14 cellular contexts compared by ENCODE assay signal in genomic region chr2:13666582-13667414, GRCh38.
DNase-seq lines count a peak whose midpoint lies in the region; ATAC-seq and TF ChIP-seq lines count a peak whose summit lies in the region.
"Had no signal": no experiment of that assay in that cellular context is flagged by ENCODE, and none has a peak within 500 bp of the region (broad histone marks: within the 10 kb centered on the region; RNA-seq: fewer than 3 reads in every experiment).

No MANE protein-coding gene starts in this region.

- no peak overlapping the region for H3K4me3 Mint-ChIP-seq in Caco-2 (ENCODE audit: unreplicated experiment)
- H3K4me3 Mint-ChIP-seq: activated naive CD8-positive, alpha-beta T cell treated with anti-CD3 and anti-CD28 coated beads, Interleukin-2, amount 50 U/mL, for 24 hours had no signal

- no peaks in the 10 kb centered on the region for H3K27me3 Mint-ChIP-seq in Caco-2 (ENCODE audit: insufficient read depth, unreplicated experiment)
- H3K27me3 Mint-ChIP-seq: activated naive CD8-positive, alpha-beta T cell treated with anti-CD3 and anti-CD28 coated beads, Interleukin-2, amount 50 U/mL, for 24 hours had no signal

- CTCF ChIA-PET in Caco-2 (lab: Charles Lee) = no interaction called here

- no peaks in the 10 kb centered on the region for H3K4me1 ChIP-seq in upper lobe of right lung
- H3K4me1 ChIP-seq in Caco-2 = no peaks in the 10 kb centered on the region

- TF ChIP-seq CTCF in GM06990 (IDR thresholded peaks at IDR 0.05; ENCODE audit: insufficient read depth, low read length, poor library complexity, severe bottlenecking) (no peak), upper lobe of right lung (IDR thresholded peaks at IDR 0.05) (no peak), Caco-2 (IDR thresholded peaks at IDR 0.05; ENCODE audit: insufficient read depth in 1 of 2, low read depth in 1 of 2, low read length in 1 of 2, severe bottlenecking in 1 of 2, unreplicated experiment in 1 of 2) (no peak)

- ATAC-seq in GM19351 (IDR thresholded peaks at IDR 0.05; ENCODE audit: unreplicated experiment) = peak; percentile 89
- peak; percentile 76 for ATAC-seq in HG02763 (IDR thresholded peaks at IDR 0.05; ENCODE audit: unreplicated experiment)
- peak; percentile 73 for ATAC-seq in HG03469 (IDR thresholded peaks at IDR 0.05; ENCODE audit: unreplicated experiment)
- no peak for ATAC-seq in upper lobe of right lung
- ATAC-seq: activated naive CD8-positive, alpha-beta T cell treated with anti-CD3 and anti-CD28 coated beads, Interleukin-2, amount 50 U/mL, for 24 hours had no signal

- BruUV-seq in Caco-2 (replicated peaks; lab: Mats Ljungman, UMichigan) = no TSS peak

- no peak overlapping the region for H3K27ac ChIP-seq in upper lobe of right lung

- H3K27ac Mint-ChIP-seq in Caco-2 (ENCODE audit: unreplicated experiment) = no peak overlapping the region
- H3K27ac Mint-ChIP-seq: activated naive CD8-positive, alpha-beta T cell treated with anti-CD3 and anti-CD28 coated beads, Interleukin-2, amount 50 U/mL, for 24 hours had no signal

- H3K4me1 Mint-ChIP-seq in Caco-2 (ENCODE audit: low read depth, unreplicated experiment) = no peaks in the 10 kb centered on the region
- H3K4me1 Mint-ChIP-seq: activated naive CD8-positive, alpha-beta T cell treated with anti-CD3 and anti-CD28 coated beads, Interleukin-2, amount 50 U/mL, for 24 hours had no signal

- H3K36me3 ChIP-seq in GM06990 (ENCODE audit: control insufficient read depth, insufficient read depth, low read length) (no peaks in the 10 kb centered on the region), upper lobe of right lung (no peaks in the 10 kb centered on the region), Caco-2 (ENCODE audit: control insufficient read depth, insufficient read depth, low read length) (no peaks in the 10 kb centered on the region)

- H3K4me3 ChIP-seq in GM06990 (replicated peaks; ENCODE audit: low read depth, low read length) (no peak overlapping the region), upper lobe of right lung (no peak overlapping the region), Caco-2 (ENCODE audit: low read depth, low read length) (no peak overlapping the region)

- intact Hi-C loops in upper lobe of right lung (cut with DNase I) (no loop called here), Caco-2 (cut with micrococcal nuclease; ENCODE audit: unreplicated experiment) (no loop called here)

- H3K9me3 Mint-ChIP-seq in Caco-2 (ENCODE audit: unreplicated experiment) = no peaks in the 10 kb centered on the region

- H3K9me3 ChIP-seq in upper lobe of right lung = no peaks in the 10 kb centered on the region
- no peaks in the 10 kb centered on the region for H3K9me3 ChIP-seq in Caco-2

- no peaks in the 10 kb centered on the region for H3K36me3 Mint-ChIP-seq in Caco-2 (ENCODE audit: insufficient read depth, unreplicated experiment)

- POLR2A ChIA-PET in Caco-2 (lab: Charles Lee) = no interaction called here

- H3K27me3 ChIP-seq in GM06990 (replicated peaks; ENCODE audit: control insufficient read depth, insufficient read depth, low read length) (no peaks in the 10 kb centered on the region), upper lobe of right lung (no peaks in the 10 kb centered on the region), Caco-2 (replicated peaks; ENCODE audit: control insufficient read depth, insufficient read depth, low read length) (no peaks in the 10 kb centered on the region)

- DNase-seq in GM06990 (ENCODE audit: extremely low read depth, insufficient read length) (peak; percentile 6), germinal center (ENCODE audit: low spot score) (no peak), activated T-cell treated with anti-CD3 and anti-CD28 coated beads for 4 hours (no peak), upper lobe of right lung (no peak), Caco-2 (no peak)
- DNase-seq: activated naive CD8-positive, alpha-beta T cell treated with anti-CD3 and anti-CD28 coated beads, Interleukin-2, amount 50 U/mL, for 24 hours; Calu3; dermis blood vessel endothelial cell; KG1; stimulated activated CD4-positive, alpha-beta T cell treated with anti-CD3 and anti-CD28 coated beads, Interleukin-4, amount 100 ng/mL, for 4 hours; T-helper 9 cell had no signal
